Comparison of ENCODE assay signal across 5 cellular contexts in the genomic region with DNA sequence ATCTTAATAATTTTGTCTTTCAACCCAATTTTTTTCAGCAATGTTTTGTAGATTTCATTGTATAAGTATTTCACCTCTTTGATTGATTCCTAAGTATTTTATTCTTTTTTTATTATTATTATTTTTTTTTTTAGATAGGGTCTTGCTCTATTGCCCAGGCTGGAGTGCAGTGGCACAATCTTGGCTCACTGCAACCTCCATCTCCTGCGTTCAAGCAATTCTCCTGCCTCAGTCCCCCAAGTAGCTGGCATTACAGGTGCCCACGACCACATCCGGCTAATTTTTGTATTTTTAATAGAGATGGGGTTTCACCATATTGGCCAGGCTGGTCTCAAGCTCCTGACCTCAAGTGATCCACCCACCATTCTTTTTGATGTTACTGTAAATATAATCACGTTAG. TPM values are rescaled to one million over a fixed set of nuclear protein-coding genes. Genes with fewer than 3 reads are reported as not detected.
"Had no signal": no experiment of that assay in that cellular context is flagged by ENCODE, and none has a peak within 500 bp of the region (broad histone marks: within the 10 kb centered on the region; RNA-seq: fewer than 3 reads in every experiment).

No MANE protein-coding gene starts in this region.

RNA-seq across cellular contexts. Expression of gene SCML4, which starts 36.9 kb away (rescaled TPM):
- total RNA-seq: PC-3, PC-9, RPMI7951, SJCRH30, SJSA1 had no signal
